Comparison of ENCODE assay signal across 15 cellular contexts in the genomic region with DNA sequence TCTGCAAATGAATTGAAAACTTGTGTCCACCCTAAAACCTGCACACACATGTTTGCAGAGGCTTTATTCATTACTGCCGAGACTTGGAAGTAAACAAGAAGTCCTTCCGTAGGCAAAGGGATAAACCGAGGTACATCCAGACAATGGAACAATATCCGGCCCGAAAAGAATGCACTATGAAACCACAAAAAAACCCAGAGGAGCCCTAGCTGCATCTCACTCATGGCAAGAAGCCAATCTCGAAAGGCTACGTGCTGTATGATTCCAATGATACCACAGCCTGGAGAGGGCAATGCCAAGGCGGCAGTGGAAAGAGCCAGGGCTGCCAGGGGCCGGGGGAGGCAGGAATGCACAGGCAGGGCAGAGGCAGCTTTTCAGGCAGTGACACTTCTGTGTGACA. TPM values are rescaled to one million over a fixed set of nuclear protein-coding genes. Genes with fewer than 3 reads are reported as not detected.
DNase-seq lines count a peak whose midpoint lies in the region; ATAC-seq, FAIRE-seq and TF ChIP-seq lines count a peak whose summit lies in the region.
"Had no signal": no experiment of that assay in that cellular context is flagged by ENCODE, and none has a peak within 500 bp of the region (broad histone marks: within the 10 kb centered on the region; RNA-seq: fewer than 3 reads in every experiment).

No MANE protein-coding gene starts in this region.

- H2AK9ac ChIP-seq in IMR-90 (replicated peaks; ENCODE audit: low read depth, low read length, poor library complexity) = peak overlapping the region; percentile 70

- H2AK5ac ChIP-seq in IMR-90 (ENCODE audit: low read depth, low read length) = no peak overlapping the region
- H2AK5ac ChIP-seq in H9 (ENCODE audit: insufficient read length, low read length) = no peak overlapping the region

- ATAC-seq in IMR-90 (ENCODE audit: low read depth) = no peak

- peak overlapping the region; percentile 51 for H2AFZ ChIP-seq in IMR-90 (replicated peaks; ENCODE audit: low read length, poor library complexity)
- no peak overlapping the region for H2AFZ ChIP-seq in H9 (ENCODE audit: low read length)

- H3K9me3 Mint-ChIP-seq in CD14-positive monocyte = no peaks in the 10 kb centered on the region
- no peaks in the 10 kb centered on the region; a peak in 1 of 5 replicates for H3K9me3 Mint-ChIP-seq in H9
- H3K9me3 Mint-ChIP-seq in glutamatergic neuron (ENCODE audit: unreplicated experiment) = peaks cover 10% of the 10 kb centered on the region

- H3K9ac ChIP-seq in IMR-90 (ENCODE audit: low read depth, low read length) (no peak overlapping the region), H9 (ENCODE audit: extremely low read depth, insufficient read length, low read length) (no peak overlapping the region)

- no peak for TF ChIP-seq POLR2A in IMR-90 (IDR thresholded peaks at IDR 0.05; ENCODE audit: low read depth, low read length)

- H3K4ac ChIP-seq in IMR-90 (ENCODE audit: low read depth, low read length) (no peak overlapping the region), H9 (ENCODE audit: low read depth, low read length) (no peak overlapping the region)

- FAIRE-seq in frontal cortex (lab: Jason Lieb, UNC) = no peak
- FAIRE-seq: G401.6, GM19239 had no signal

- in situ Hi-C loops in IMR-90 (cut with MboI; ENCODE audit: low sequenced_read_pairs) (no loop called here), astrocyte of the spinal cord (cut with HindIII; ENCODE audit: low sequenced_read_pairs) (no loop called here)

- H3K14ac ChIP-seq in IMR-90 (replicated peaks; ENCODE audit: low read depth, low read length) (no peak overlapping the region), H9 (ENCODE audit: insufficient read depth, low read length) (no peak overlapping the region)

- peaks cover 3% of the 10 kb centered on the region for H3K4me1 Mint-ChIP-seq in CD14-positive monocyte
- H3K4me1 Mint-ChIP-seq in H9 = peaks cover 0 to 16% of the 10 kb centered on the region in 2 experiments; a peak in 2 of 4 replicates
- peaks cover 5% of the 10 kb centered on the region for H3K4me1 Mint-ChIP-seq in glutamatergic neuron (ENCODE audit: low read depth, unreplicated experiment)

- H3K18ac ChIP-seq in IMR-90 (ENCODE audit: low read depth, low read length) = no peak overlapping the region
- H3K18ac ChIP-seq in H9 (ENCODE audit: insufficient read length, low read depth, low read length) = no peak overlapping the region

- CTCF ChIA-PET in IMR-90 (lab: Yijun Ruan, JAX) = interaction anchor here (0.6 kb wide), 1 partner anchor 23 kb away, joined by 3 read pairs; no protein-coding TSS in a partner anchor

- H3K23ac ChIP-seq in IMR-90 (ENCODE audit: low read depth, low read length) = no peak overlapping the region
- H3K23ac ChIP-seq in H9 (ENCODE audit: insufficient read length, low read depth, low read length) = no peak overlapping the region

- no peaks in the 10 kb centered on the region for H3K9me3 ChIP-seq in IMR-90 (ENCODE audit: control insufficient read depth, insufficient read depth, low read length)
- no peaks in the 10 kb centered on the region for H3K9me3 ChIP-seq in H9 (ENCODE audit: control insufficient read depth, low read depth, low read length)

- POLR2A ChIA-PET in IMR-90 (lab: Charles Lee; ENCODE audit: unreplicated experiment) = no interaction called here

- H3K27me3 ChIP-seq in IMR-90 (ENCODE audit: control insufficient read depth, insufficient read depth, low read length) (no peaks in the 10 kb centered on the region), H9 (ENCODE audit: insufficient read depth, low read length) (no peaks in the 10 kb centered on the region)

- H3K79me1 ChIP-seq in IMR-90 (ENCODE audit: low read depth in 1 of 2, low read length in 2 of 2) (no peaks in the 10 kb centered on the region), H9 (ENCODE audit: insufficient read depth, low read depth, low read length, poor library complexity, severe bottlenecking) (no peaks in the 10 kb centered on the region)

- H3K4me2 ChIP-seq in IMR-90 (ENCODE audit: low read depth, low read length) = no peak overlapping the region
- no peak overlapping the region for H3K4me2 ChIP-seq in H9 (ENCODE audit: insufficient read depth, insufficient read length, low read length)

- TF ChIP-seq CTCF in CD14-positive monocyte (IDR thresholded peaks at IDR 0.05) = no peak
- TF ChIP-seq CTCF in IMR-90 (conservative IDR thresholded peaks at IDR 0.05; ENCODE audit: low read depth, low read length) = no peak
- no peak for TF ChIP-seq CTCF in astrocyte of the spinal cord (IDR thresholded peaks at IDR 0.05; ENCODE audit: low read depth, low read length)
- TF ChIP-seq CTCF in H9 (conservative IDR thresholded peaks at IDR 0.05) = no peak
- no peak for TF ChIP-seq CTCF in glutamatergic neuron (IDR thresholded peaks at IDR 0.05; ENCODE audit: partially characterized antibody, unreplicated experiment)

- H3K79me2 ChIP-seq in H9 (ENCODE audit: insufficient read depth, low read length) = no peaks in the 10 kb centered on the region

- H3K4me1 ChIP-seq in IMR-90 (ENCODE audit: control insufficient read depth, insufficient read depth, low read length) = no peaks in the 10 kb centered on the region
- no peaks in the 10 kb centered on the region for H3K4me1 ChIP-seq in H9 (ENCODE audit: insufficient read depth, low read length)

- WGBS in IMR-90 (ENCODE audit: extremely low coverage in 2 of 2, insufficient read length in 1 of 2), 2 experiments = 40% methylated on average over 2 of the region's 9 CpGs; no CpG with 5 or more reads in 1 of the 2 experiments
- WGBS in H9 (ENCODE audit: extremely low coverage, insufficient read length, low lambda C conversion rate) = no CpG with 5 or more reads among the region's 9 CpGs

- H2BK5ac ChIP-seq in IMR-90 (ENCODE audit: low read depth, low read length, poor library complexity, severe bottlenecking) = no peak overlapping the region
- no peak overlapping the region for H2BK5ac ChIP-seq in H9 (ENCODE audit: insufficient read length, low read length)

- no peak overlapping the region for H4K91ac ChIP-seq in IMR-90 (ENCODE audit: insufficient read depth, low read depth, low read length)
- H4K91ac ChIP-seq in H9 (ENCODE audit: insufficient read length, low read depth, low read length) = no peak overlapping the region

- H3K4me3 Mint-ChIP-seq in CD14-positive monocyte = no peak overlapping the region
- H3K4me3 Mint-ChIP-seq in H9 = no peak overlapping the region
- H3K4me3 Mint-ChIP-seq in glutamatergic neuron (ENCODE audit: unreplicated experiment) = no peak overlapping the region

- H3K23me2 ChIP-seq in H9 (ENCODE audit: insufficient read length, low read depth, low read length, poor library complexity, severe bottlenecking) = no peaks in the 10 kb centered on the region

- H3K56ac ChIP-seq in IMR-90 (ENCODE audit: extremely low read depth, insufficient read depth, low read length) (no peak overlapping the region), H9 (ENCODE audit: insufficient read length, low read depth, low read length) (no peak overlapping the region)

- intact Hi-C loops in CD14-positive monocyte (cut with micrococcal nuclease) = no loop called here
- intact Hi-C loops in IMR-90 (cut with micrococcal nuclease) = no loop called here

- H3K27ac Mint-ChIP-seq in CD14-positive monocyte (no peak overlapping the region), H9 (no peak overlapping the region), glutamatergic neuron (ENCODE audit: unreplicated experiment) (no peak overlapping the region)

- no peak overlapping the region for H3K4me3 ChIP-seq in IMR-90 (ENCODE audit: insufficient read depth, low read depth, low read length)
- H3K4me3 ChIP-seq in astrocyte of the spinal cord (ENCODE audit: low read depth, low read length) = no peak overlapping the region
- H3K4me3 ChIP-seq: skin epidermis had no signal

- no peaks in the 10 kb centered on the region for H3K36me3 ChIP-seq in IMR-90 (ENCODE audit: control insufficient read depth, insufficient read depth, low read length)

- no peak overlapping the region for H3T11ph ChIP-seq in H9 (ENCODE audit: low read length)

- DNase-seq in CD14-positive monocyte (ENCODE audit: low spot score) (peak; percentile 23), IMR-90 (peak; percentile 5), astrocyte of the spinal cord (ENCODE audit: low read depth, low spot score) (peak; percentile 12), lung microvascular endothelial cell (ENCODE audit: low read depth in 2 of 2) (peak; percentile 11 to 64), H9 (no peak), glutamatergic neuron (no peak), NCI-H146 (lab: John Stamatoyannopoulos, UW) (no peak), frontal cortex (ENCODE audit: low spot score in 2 of 2) (no peak)
- DNase-seq: activated CD4-positive, CD25-positive, alpha-beta regulatory T cell; NCI-H345 had no signal

- H2BK15ac ChIP-seq in IMR-90 (ENCODE audit: low read depth, low read length) = no peak overlapping the region
- H2BK15ac ChIP-seq in H9 (ENCODE audit: low read depth, low read length) = no peak overlapping the region

- no peak for TF ChIP-seq RAD21 in IMR-90 (IDR thresholded peaks at IDR 0.05; ENCODE audit: low read length)

- H2BK120ac ChIP-seq in IMR-90 (ENCODE audit: low read depth, low read length) (no peak overlapping the region), H9 (ENCODE audit: low read depth, low read length, poor library complexity, severe bottlenecking) (no peak overlapping the region)

- BruUV-seq in IMR-90 (replicated peaks; lab: Mats Ljungman, UMichigan) = no TSS peak

- peaks cover 3% of the 10 kb centered on the region; the same call in 1 of the 2 replicates for H3K9me1 ChIP-seq in IMR-90 (ENCODE audit: insufficient read depth, low read length)

- dilution Hi-C loops in IMR-90 (cut with HindIII; ENCODE audit: low sequenced_read_pairs, unreplicated experiment) = no loop called here

- H3K27ac ChIP-seq in IMR-90 (ENCODE audit: insufficient read depth, low read length) = no peak overlapping the region
- H3K27ac ChIP-seq in H9 (ENCODE audit: insufficient read length, low read depth, low read length) = no peak overlapping the region

- no peak overlapping the region for H4K5ac ChIP-seq in IMR-90 (ENCODE audit: low read depth, low read length)
- no peak overlapping the region for H4K5ac ChIP-seq in H9 (ENCODE audit: insufficient read length, low read depth, low read length)

- H3K27me3 Mint-ChIP-seq in CD14-positive monocyte (ENCODE audit: low read depth in 3 of 3) = peaks cover 0 to 2% (median 1%) of the 10 kb centered on the region in 3 donors
- peaks cover 13% of the 10 kb centered on the region for H3K27me3 Mint-ChIP-seq in H9 (ENCODE audit: low read depth)
- H3K27me3 Mint-ChIP-seq in glutamatergic neuron (ENCODE audit: unreplicated experiment) = peaks cover 6% of the 10 kb centered on the region

- H4K20me1 ChIP-seq in IMR-90 (ENCODE audit: insufficient read depth, low read length) = no peaks in the 10 kb centered on the region
- H4K20me1 ChIP-seq in H9 (ENCODE audit: control insufficient read depth, insufficient read depth, insufficient read length) = no peaks in the 10 kb centered on the region

- H4K8ac ChIP-seq in IMR-90 (ENCODE audit: low read depth in 2 of 2, low read length in 2 of 2) (no peak overlapping the region), H9 (replicated peaks; ENCODE audit: insufficient read length, low read depth, low read length) (no peak overlapping the region)

- H2BK12ac ChIP-seq in H9 (ENCODE audit: insufficient read length, low read depth, low read length) = no peak overlapping the region

- H3K36me3 Mint-ChIP-seq in CD14-positive monocyte (no peaks in the 10 kb centered on the region), H9 (ENCODE audit: insufficient read depth in 1 of 3, low read depth in 3 of 3) (no peaks in the 10 kb centered on the region), glutamatergic neuron (ENCODE audit: unreplicated experiment) (no peaks in the 10 kb centered on the region)

- H2BK20ac ChIP-seq in IMR-90 (ENCODE audit: low read depth, low read length) (no peak overlapping the region), H9 (ENCODE audit: low read depth, low read length, poor library complexity, severe bottlenecking) (no peak overlapping the region)

RNA-seq across cellular contexts. Expression of a gene that starts 3.2 kb away (rescaled TPM):
- polyA plus RNA-seq in CD14-positive monocyte (10 to 100 TPM; 19.3 to 51.1 TPM), IMR-90 (2012; rRNA removed) (68.4 and 93.0 TPM in 2 replicates)
- total RNA-seq in IMR-90 (2012; rRNA removed) (114 and 133 TPM in 2 replicates), lung microvascular endothelial cell (58.0 and 77.6 TPM in 2 replicates), H9 (2021) (65.3 and 67.3 TPM in 2 replicates), glutamatergic neuron (ENCODE audit: unreplicated experiment) (27.6 TPM), frontal cortex (19.2 TPM)
- polyA plus RNA-seq in IMR-90 (2012; cell fraction: cytosol; rRNA removed) = 178 and 245 TPM in 2 replicates
- polyA plus RNA-seq in IMR-90 (2012; cell fraction: nucleus; rRNA removed; ENCODE audit: low replicate concordance) = 76.2 and 83.6 TPM in 2 replicates

RNA-seq across cellular contexts. Expression of a gene that starts 24.5 kb away (rescaled TPM):
- not detected for polyA plus RNA-seq in CD14-positive monocyte
- not detected in 2 replicates for total RNA-seq in IMR-90 (2012; rRNA removed)
- polyA plus RNA-seq in IMR-90 (2012; rRNA removed) = not detected in 2 replicates
- not detected in 2 replicates for polyA plus RNA-seq in IMR-90 (2012; cell fraction: cytosol; rRNA removed)
- polyA plus RNA-seq in IMR-90 (2012; cell fraction: nucleus; rRNA removed; ENCODE audit: low replicate concordance) = not detected in 2 replicates
- not detected in 2 replicates for total RNA-seq in lung microvascular endothelial cell
- not detected in 2 replicates for total RNA-seq in H9 (2021)
- not detected for total RNA-seq in glutamatergic neuron (ENCODE audit: unreplicated experiment)
- total RNA-seq in frontal cortex = not detected
- total RNA-seq: temporal lobe had no signal

RNA-seq across cellular contexts. Expression of a gene that starts 52.3 kb away (rescaled TPM):
- polyA plus RNA-seq in CD14-positive monocyte = not detected
- not detected in 2 replicates for total RNA-seq in IMR-90 (2012; rRNA removed)
- polyA plus RNA-seq in IMR-90 (2012; rRNA removed) = not detected in 2 replicates
- polyA plus RNA-seq in IMR-90 (2012; cell fraction: cytosol; rRNA removed) = not detected in 2 replicates
- polyA plus RNA-seq in IMR-90 (2012; cell fraction: nucleus; rRNA removed; ENCODE audit: low replicate concordance) = not detected in 2 replicates
- total RNA-seq in lung microvascular endothelial cell = not detected in 2 replicates
- not detected in 2 replicates for total RNA-seq in H9 (2021)
- total RNA-seq in glutamatergic neuron (ENCODE audit: unreplicated experiment) = not detected
- not detected for total RNA-seq in frontal cortex
- total RNA-seq: cerebellum, temporal lobe had no signal

RNA-seq across cellular contexts. Expression of a gene that starts 53.7 kb away (rescaled TPM):
- polyA plus RNA-seq in CD14-positive monocyte (not detected), IMR-90 (2012; rRNA removed) (0.23 and 0.41 TPM in 2 replicates)
- total RNA-seq in IMR-90 (2012; rRNA removed) (not detected in 2 replicates), lung microvascular endothelial cell (20.0 and 53.6 TPM in 2 replicates), H9 (2021) (10.7 TPM in 2 replicates), glutamatergic neuron (ENCODE audit: unreplicated experiment) (46.9 TPM), frontal cortex (9.8 TPM)
- 0.30 and 0.35 TPM in 2 replicates for polyA plus RNA-seq in IMR-90 (2012; cell fraction: cytosol; rRNA removed)
- polyA plus RNA-seq in IMR-90 (2012; cell fraction: nucleus; rRNA removed; ENCODE audit: low replicate concordance) = 0.70 and 0.84 TPM in 2 replicates

Comparison
In these comparisons a context has a peak if more than half of its experiments do, and no peak if none do; other contexts are left out.
1. DNase-seq: peak in CD14-positive monocyte (single experiment), IMR-90 (single experiment), astrocyte of the spinal cord (single experiment) and lung microvascular endothelial cell (2 of 2); none in H9 (single experiment), glutamatergic neuron (single experiment), NCI-H146 (single experiment) and frontal cortex (0 of 2).